In the genomic region with DNA sequence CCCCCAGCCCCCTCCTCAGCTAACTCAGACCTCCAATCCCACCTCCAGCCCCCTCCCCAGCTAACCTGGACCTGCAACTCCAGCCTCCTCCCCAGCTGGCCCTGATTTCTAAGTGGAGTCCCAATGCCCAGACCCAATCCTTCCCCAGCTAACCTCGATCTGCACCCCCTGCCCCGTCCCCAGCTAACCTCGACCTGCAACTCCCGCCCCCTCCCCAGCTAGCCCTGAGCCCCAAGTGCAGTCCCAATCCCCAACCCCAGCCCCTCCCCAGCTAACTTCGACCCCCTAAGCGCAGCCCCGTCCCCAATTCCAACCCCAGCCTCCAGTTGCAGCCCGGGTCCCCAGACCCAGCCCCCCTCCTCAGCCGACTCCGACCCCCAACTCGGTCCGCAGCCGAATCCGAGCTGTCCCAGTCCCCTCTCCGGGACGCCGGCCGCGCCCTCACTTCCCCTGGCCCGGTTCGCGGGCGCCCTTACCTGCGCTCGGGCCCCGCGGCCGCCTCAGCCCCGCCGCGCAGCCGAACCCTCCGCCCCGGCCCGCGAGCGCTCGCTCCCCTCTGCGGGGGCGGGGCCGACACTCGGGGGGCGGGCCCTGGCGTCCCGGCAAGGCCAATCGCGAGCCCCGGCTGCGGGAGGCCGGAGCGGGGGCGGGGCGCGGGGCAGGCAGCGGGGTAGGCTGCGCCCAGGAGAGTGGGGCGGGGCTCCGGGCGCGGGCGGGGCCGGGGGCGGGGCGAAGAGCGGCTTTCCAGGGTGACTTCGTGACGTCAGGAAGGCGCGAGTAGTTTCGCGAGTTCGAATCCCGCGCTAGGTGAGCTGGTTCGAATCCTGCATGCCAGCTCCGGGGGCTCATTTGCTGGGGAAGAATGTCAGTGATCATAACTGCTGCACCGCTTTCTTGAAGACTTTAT, we compare ENCODE assay signal across 8 cellular contexts. TPM values are rescaled to one million over a fixed set of nuclear protein-coding genes. Genes with fewer than 3 reads are reported as not detected.
DNase-seq lines count a peak whose midpoint lies in the region; ATAC-seq and TF ChIP-seq lines count a peak whose summit lies in the region.

GNG7 (minus strand) TSS at position 525 of the 907 bp plus-strand sequence. CDS start 182,006 bp downstream, outside the sequence.

- H3K36me3 ChIP-seq in Caco-2 (ENCODE audit: control insufficient read depth, insufficient read depth, low read length) (no peaks in the 10 kb centered on the region), prostate gland (no peaks in the 10 kb centered on the region)

- H3K4me3 ChIP-seq in Caco-2 (ENCODE audit: low read depth, low read length) (peak within 1 kb of the TSS; percentile 49), prostate gland (peak within 1 kb of the TSS; percentile 53 to 73)

- H3K9me3 Mint-ChIP-seq in Caco-2 (ENCODE audit: unreplicated experiment) (no peaks in the 10 kb centered on the region), type B pancreatic cell (no peaks in the 10 kb centered on the region)

- TF ChIP-seq POLR2A in prostate gland (IDR thresholded peaks at IDR 0.05) = peak; percentile 60

- no TSS peak for BruUV-seq in Caco-2 (replicated peaks; lab: Mats Ljungman, UMichigan)

- WGBS in prostate gland = 2% methylated on average over 51 of the region's 77 CpGs

- peak; percentile 84 to 90 for DNase-seq in Caco-2
- peak; percentile 70 to 71 for DNase-seq in Kasumi-1 (lab: John Stamatoyannopoulos, UW)
- peak; percentile 88 to 93 (median 92) for DNase-seq in T-helper 2 cell
- peak; percentile 97 for DNase-seq in left ventricle myocardium superior
- DNase-seq in prostate gland (ENCODE audit: low spot score) = peak; percentile 93
- peak; percentile 97 for DNase-seq in type B pancreatic cell (ENCODE audit: extremely low spot score, unreplicated experiment)

- peaks cover 24% of the 10 kb centered on the region for H3K27me3 Mint-ChIP-seq in Caco-2 (ENCODE audit: insufficient read depth, unreplicated experiment)
- peaks cover 22% of the 10 kb centered on the region for H3K27me3 Mint-ChIP-seq in type B pancreatic cell

- ATAC-seq in GM21423 (IDR thresholded peaks at IDR 0.05; ENCODE audit: unreplicated experiment) (peak; percentile 76), left ventricle myocardium superior (peak; percentile 100)

- no peaks in the 10 kb centered on the region for H3K4me1 ChIP-seq in Caco-2
- peaks cover 6% of the 10 kb centered on the region for H3K4me1 ChIP-seq in prostate gland (replicated peaks)

- H3K4me1 Mint-ChIP-seq in Caco-2 (ENCODE audit: low read depth, unreplicated experiment) (no peaks in the 10 kb centered on the region), type B pancreatic cell (ENCODE audit: unreplicated experiment) (no peaks in the 10 kb centered on the region)

- H3K27ac Mint-ChIP-seq in Caco-2 (ENCODE audit: unreplicated experiment) = no peak within 1 kb of the TSS
- no peak within 1 kb of the TSS for H3K27ac Mint-ChIP-seq in type B pancreatic cell

- H3K9me3 ChIP-seq in Caco-2 = no peaks in the 10 kb centered on the region
- no peaks in the 10 kb centered on the region for H3K9me3 ChIP-seq in prostate gland

- CTCF ChIA-PET in Caco-2 (lab: Charles Lee) = no interaction called here

- no peaks in the 10 kb centered on the region for H3K36me3 Mint-ChIP-seq in Caco-2 (ENCODE audit: insufficient read depth, unreplicated experiment)
- H3K36me3 Mint-ChIP-seq in type B pancreatic cell = no peaks in the 10 kb centered on the region

- POLR2A ChIA-PET in Caco-2 (lab: Charles Lee) = no interaction called here

- no peak for TF ChIP-seq CTCF in Caco-2 (IDR thresholded peaks at IDR 0.05; ENCODE audit: insufficient read depth in 1 of 2, low read depth in 1 of 2, low read length in 1 of 2, severe bottlenecking in 1 of 2, unreplicated experiment in 1 of 2)
- no peak for TF ChIP-seq CTCF in prostate gland (IDR thresholded peaks at IDR 0.05)
- TF ChIP-seq CTCF in type B pancreatic cell (conservative IDR thresholded peaks at IDR 0.05) = no peak

- peak within 1 kb of the TSS; percentile 50 for H3K27ac ChIP-seq in angular gyrus (ENCODE audit: low read depth, low read length)
- peak within 1 kb of the TSS; percentile 40 to 50 for H3K27ac ChIP-seq in prostate gland

- intact Hi-C loops in Caco-2 (cut with micrococcal nuclease; ENCODE audit: unreplicated experiment) (no loop called here), left ventricle myocardium superior (cut with micrococcal nuclease) (no loop called here), prostate gland (cut with DNase I) (loop anchor here (5.0 kb wide), 1 partner anchor 50 kb away; no protein-coding TSS in a partner anchor)

- H3K4me3 Mint-ChIP-seq in Caco-2 (ENCODE audit: unreplicated experiment) = peak within 1 kb of the TSS; percentile 27
- H3K4me3 Mint-ChIP-seq in type B pancreatic cell = peak within 1 kb of the TSS; percentile 84

- H3K27me3 ChIP-seq in Caco-2 (replicated peaks; ENCODE audit: control insufficient read depth, insufficient read depth, low read length) (no peaks in the 10 kb centered on the region), prostate gland (replicated peaks; ENCODE audit: insufficient read depth) (no peaks in the 10 kb centered on the region)

RNA-seq across cellular contexts. Expression of gene GNG7, which starts in this region (rescaled TPM):
- total RNA-seq in Caco-2 (2022) (0.28 and 0.43 TPM in 2 replicates), left ventricle myocardium superior (39.3 TPM), prostate gland (10 to 100 TPM in 1 of 2 donors, 1 to 10 TPM in 1; 8.7 to 22.9 TPM), type B pancreatic cell (ENCODE audit: low replicate concordance) (3.8 and 12.2 TPM in 2 replicates)

Comparison
In these comparisons a context has a peak if more than half of its experiments do, and no peak if none do; other contexts are left out.
1. Peak in every context shown above with its lines: DNase-seq, ATAC-seq, H3K4me3 ChIP-seq and H3K27ac ChIP-seq.
2. Peak in DNase-seq and H3K4me3 ChIP-seq in Caco-2; RNA of the gene not detected or under 1 TPM.